8 cellular contexts compared by ENCODE assay signal in genomic region chr12:80778005-80778541, GRCh38.
A peak's percentile ranks its signal among the peaks of the same experiment; 100 is the strongest.
DNase-seq lines count a peak whose midpoint lies in the region; TF ChIP-seq lines count a peak whose summit lies in the region.

No MANE protein-coding gene starts in this region.

- no peak for TF ChIP-seq EP300 in Ishikawa (IDR thresholded peaks at IDR 0.05; ENCODE audit: borderline replicate concordance)

- DNase-seq in stimulated activated CD4-positive, alpha-beta T cell treated with anti-CD3 and anti-CD28 coated beads, Interleukin-12 subunit alpha, Interleukin-12 subunit beta, amount 100 ng/mL, for 4 hours = peak; percentile 1
- DNase-seq in stimulated activated CD4-positive, alpha-beta T cell treated with anti-CD3 and anti-CD28 coated beads, Interleukin-4, amount 100 ng/mL, for 1 hour = no peak
- peak; percentile 70 for DNase-seq in H4 (ENCODE audit: low spot score)
- DNase-seq in RWPE1 (ENCODE audit: low spot score) = peak; percentile 82
- peak; percentile 90 to 92 for DNase-seq in erythroblast (lab: John Stamatoyannopoulos, UW)
- DNase-seq in osteocyte (ENCODE audit: extremely low spot score, unreplicated experiment) = no peak
- DNase-seq in progenitor cell of endocrine pancreas (ENCODE audit: low spot score, unreplicated experiment) = no peak

- POLR2A ChIA-PET in RWPE1 (lab: Yijun Ruan, JAX; ENCODE audit: low non-redundant PET) = no interaction called here

- no peaks in the 10 kb centered on the region for H3K27me3 Mint-ChIP-seq in osteocyte (ENCODE audit: unreplicated experiment)
- no peaks in the 10 kb centered on the region for H3K27me3 Mint-ChIP-seq in progenitor cell of endocrine pancreas

- no peak for TF ChIP-seq POLR2A in erythroblast (IDR thresholded peaks at IDR 0.05; ENCODE audit: low read length)

- CTCF ChIA-PET in RWPE1 (lab: Yijun Ruan, JAX) = interaction anchor here (0.7 to 1.0 kb wide), 2 partner anchors 508 to 1086 kb away, joined by 3 read pairs; no protein-coding TSS in a partner anchor

- H3K36me3 Mint-ChIP-seq in osteocyte (ENCODE audit: unreplicated experiment) (peaks cover 15% of the 10 kb centered on the region), progenitor cell of endocrine pancreas (ENCODE audit: insufficient read depth) (no peaks in the 10 kb centered on the region)

- H3K4me1 Mint-ChIP-seq in osteocyte (ENCODE audit: unreplicated experiment) (peaks cover 20% of the 10 kb centered on the region), progenitor cell of endocrine pancreas (ENCODE audit: low read depth) (no peaks in the 10 kb centered on the region)

- peaks cover 30% of the 10 kb centered on the region for H3K9me3 Mint-ChIP-seq in osteocyte (ENCODE audit: unreplicated experiment)
- peaks cover 20% of the 10 kb centered on the region for H3K9me3 Mint-ChIP-seq in progenitor cell of endocrine pancreas (ENCODE audit: low read depth)

- TF ChIP-seq CTCF in RWPE1 (conservative IDR thresholded peaks at IDR 0.05; ENCODE audit: low read depth) = no peak
- TF ChIP-seq CTCF in osteocyte (IDR thresholded peaks at IDR 0.05) = no peak
- TF ChIP-seq CTCF in progenitor cell of endocrine pancreas (IDR thresholded peaks at IDR 0.05; ENCODE audit: unreplicated experiment) = no peak

- H3K27ac Mint-ChIP-seq in osteocyte (ENCODE audit: unreplicated experiment) = peak overlapping the region; percentile 90
- H3K27ac Mint-ChIP-seq in progenitor cell of endocrine pancreas = no peak overlapping the region

- no peak for TF ChIP-seq RAD21 in Ishikawa (IDR thresholded peaks at IDR 0.05; ENCODE audit: low read depth)

- no peak overlapping the region for H3K4me3 Mint-ChIP-seq in osteocyte (ENCODE audit: unreplicated experiment)
- no peak overlapping the region for H3K4me3 Mint-ChIP-seq in progenitor cell of endocrine pancreas (ENCODE audit: low read depth)

- H3K27ac ChIP-seq in RWPE1 = no peak overlapping the region

TF ChIP-seq in Ishikawa, 13 proteins besides CTCF, POLR2A, EP300 and RAD21:
- TF ChIP-seq MAX (IDR thresholded peaks at IDR 0.05) = peak; percentile 62; the same call in 1 of the 2 replicates
- TF ChIP-seq CEBPB (IDR thresholded peaks at IDR 0.05) = no peak
- peak; percentile 80 for TF ChIP-seq NFIC (IDR thresholded peaks at IDR 0.05)

Comparison
In these comparisons a context has a peak if more than half of its experiments do, and no peak if none do; other contexts are left out.
1. DNase-seq: peak in stimulated activated CD4-positive, alpha-beta T cell treated with anti-CD3 and anti-CD28 coated beads, Interleukin-12 subunit alpha, Interleukin-12 subunit beta, amount 100 ng/mL, for 4 hours (single experiment), H4 (single experiment), RWPE1 (single experiment) and erythroblast (2 of 2); none in stimulated activated CD4-positive, alpha-beta T cell treated with anti-CD3 and anti-CD28 coated beads, Interleukin-4, amount 100 ng/mL, for 1 hour (single experiment), osteocyte (single experiment) and progenitor cell of endocrine pancreas (single experiment).